Comparison of ENCODE assay signal across 7 cellular contexts in genomic region chr6:43076928-43077809, GRCh38. TPM values are rescaled to one million over a fixed set of nuclear protein-coding genes. Genes with fewer than 3 reads are reported as not detected.
DNase-seq lines count a peak whose midpoint lies in the region; ATAC-seq and TF ChIP-seq lines count a peak whose summit lies in the region.

No MANE protein-coding gene starts in this region.

- ATAC-seq in GM19324 (IDR thresholded peaks at IDR 0.05; ENCODE audit: low FRiP score, unreplicated experiment) (no peak), GM19463 (IDR thresholded peaks at IDR 0.05; ENCODE audit: unreplicated experiment) (no peak)

- peak overlapping the region; percentile 54 for H3K27ac Mint-ChIP-seq in mesothelial cell of epicardium

- DNase-seq in GM12865 (ENCODE audit: low read depth) (no peak), NCI-H446 treated with DMSO at 0.1 percent for 48 hours (lab: John Stamatoyannopoulos, UW) (peak; percentile 23), coronary artery (ENCODE audit: low spot score) (no peak), mesothelial cell of epicardium (ENCODE audit: low spot score in 2 of 2, unreplicated experiment in 2 of 2) (peak in 1 of 2 experiments; percentile 60), activated gamma-delta T cell (lab: John Stamatoyannopoulos, UW) (no peak)

- H3K27me3 Mint-ChIP-seq in mesothelial cell of epicardium (ENCODE audit: low read depth): no peaks in the 10 kb centered on the region

- H3K9me3 Mint-ChIP-seq in mesothelial cell of epicardium: no peaks in the 10 kb centered on the region

- peak overlapping the region; percentile 86 for H3K4me3 Mint-ChIP-seq in mesothelial cell of epicardium

- peaks cover 14% of the 10 kb centered on the region for H3K36me3 Mint-ChIP-seq in mesothelial cell of epicardium

- TF ChIP-seq CTCF in GM12865 (IDR thresholded peaks at IDR 0.05; ENCODE audit: insufficient read depth, low read depth, low read length, missing control alignments): no peak
- no peak for TF ChIP-seq CTCF in coronary artery (IDR thresholded peaks at IDR 0.05)
- no peak for TF ChIP-seq CTCF in mesothelial cell of epicardium (IDR thresholded peaks at IDR 0.05; ENCODE audit: unreplicated experiment)

- H3K27ac ChIP-seq in coronary artery: no peak overlapping the region

- peaks cover 42% of the 10 kb centered on the region for H3K4me1 Mint-ChIP-seq in mesothelial cell of epicardium

- H3K4me3 ChIP-seq in GM12865 (ENCODE audit: low read depth, low read length): peak overlapping the region; percentile 46
- H3K4me3 ChIP-seq in coronary artery: peak overlapping the region; percentile 74

RNA-seq across cellular contexts. Expression of gene PTK7, which starts 1.1 kb away (rescaled TPM):
- 303 to 313 TPM (median 308 TPM) in 3 replicates for total RNA-seq in mesothelial cell of epicardium

RNA-seq across cellular contexts. Expression of gene KLC4, which starts 17.7 kb away (rescaled TPM):
- total RNA-seq in mesothelial cell of epicardium: 61.9 to 69.2 TPM (median 69.0 TPM) in 3 replicates

RNA-seq across cellular contexts. Expression of gene MRPL2, which starts 17.9 kb away (rescaled TPM):
- 50.5 to 55.5 TPM (median 54.9 TPM) in 3 replicates for total RNA-seq in mesothelial cell of epicardium

RNA-seq across cellular contexts. Expression of gene CUL7, which starts 23.5 kb away (rescaled TPM):
- 88.0 to 90.9 TPM (median 90.6 TPM) in 3 replicates for total RNA-seq in mesothelial cell of epicardium

RNA-seq across cellular contexts. Expression of gene RRP36, which starts 55.7 kb away (rescaled TPM):
- total RNA-seq in mesothelial cell of epicardium: 44.2 to 45.9 TPM (median 45.1 TPM) in 3 replicates
